8 cellular contexts compared by ENCODE assay signal in genomic region chr11:34274712-34275398, GRCh38.
DNase-seq lines count a peak whose midpoint lies in the region; ATAC-seq and TF ChIP-seq lines count a peak whose summit lies in the region.

No MANE protein-coding gene starts in this region.

- peaks cover 15% of the 10 kb centered on the region for H3K4me1 ChIP-seq in adipocyte (ENCODE audit: control insufficient read depth, insufficient read depth, low read length)
- peaks cover 0 to 29% (median 14%) of the 10 kb centered on the region in 9 donors for H3K4me1 ChIP-seq in heart right ventricle
- peaks cover 24 to 32% of the 10 kb centered on the region in 2 donors for H3K4me1 ChIP-seq in gastrocnemius medialis
- H3K4me1 ChIP-seq in naive thymus-derived CD4-positive, alpha-beta T cell (ENCODE audit: control insufficient read depth in 2 of 2, insufficient read depth in 2 of 2, low read length in 2 of 2) = no peaks in the 10 kb centered on the region

- no peaks in the 10 kb centered on the region for H3K4me1 Mint-ChIP-seq in naive thymus-derived CD4-positive, alpha-beta T cell
- no peaks in the 10 kb centered on the region for H3K4me1 Mint-ChIP-seq in immature natural killer cell
- H3K4me1 Mint-ChIP-seq in activated T-cell treated with anti-CD3 and anti-CD28 coated beads, Interleukin-2, amount 50 U/mL, for 72 hours (ENCODE audit: low read depth) = no peaks in the 10 kb centered on the region

- no peaks in the 10 kb centered on the region for H3K9me3 ChIP-seq in adipocyte (ENCODE audit: control insufficient read depth, low read length)
- no peaks in the 10 kb centered on the region for H3K9me3 ChIP-seq in heart right ventricle
- no peaks in the 10 kb centered on the region for H3K9me3 ChIP-seq in gastrocnemius medialis
- no peaks in the 10 kb centered on the region for H3K9me3 ChIP-seq in naive thymus-derived CD4-positive, alpha-beta T cell (ENCODE audit: control insufficient read depth in 2 of 3, low read length in 3 of 3)

- H3K36me3 ChIP-seq in adipocyte (ENCODE audit: control insufficient read depth, insufficient read depth, low read length, severe bottlenecking) = no peaks in the 10 kb centered on the region
- no peaks in the 10 kb centered on the region for H3K36me3 ChIP-seq in heart right ventricle
- no peaks in the 10 kb centered on the region for H3K36me3 ChIP-seq in gastrocnemius medialis
- no peaks in the 10 kb centered on the region for H3K36me3 ChIP-seq in naive thymus-derived CD4-positive, alpha-beta T cell (ENCODE audit: control insufficient read depth in 2 of 3, insufficient read depth in 3 of 3, low read length in 3 of 3)

- H3K9me3 Mint-ChIP-seq in naive thymus-derived CD4-positive, alpha-beta T cell = no peaks in the 10 kb centered on the region
- H3K9me3 Mint-ChIP-seq in immature natural killer cell = no peaks in the 10 kb centered on the region
- no peaks in the 10 kb centered on the region for H3K9me3 Mint-ChIP-seq in activated T-cell treated with anti-CD3 and anti-CD28 coated beads, Interleukin-2, amount 50 U/mL, for 72 hours

- H3K4me3 ChIP-seq in adipocyte (ENCODE audit: low read length) = no peak overlapping the region
- no peak overlapping the region for H3K4me3 ChIP-seq in heart right ventricle
- H3K4me3 ChIP-seq in gastrocnemius medialis = no peak overlapping the region
- H3K4me3 ChIP-seq in naive thymus-derived CD4-positive, alpha-beta T cell (ENCODE audit: low read length) = no peak overlapping the region

- peak; percentile 36 for DNase-seq in G401 (ENCODE audit: low spot score)
- peak; percentile 94 for DNase-seq in adipocyte (ENCODE audit: low read depth)
- peak; percentile 74 to 85 for DNase-seq in heart right ventricle
- DNase-seq in gastrocnemius medialis = peak; percentile 62 to 87
- no peak for DNase-seq in naive thymus-derived CD4-positive, alpha-beta T cell
- DNase-seq in NCI-H2171 treated with DMSO at 0.1 percent for 48 hours (lab: John Stamatoyannopoulos, UW) = no peak
- no peak for DNase-seq in immature natural killer cell
- DNase-seq in activated T-cell treated with anti-CD3 and anti-CD28 coated beads, Interleukin-2, amount 50 U/mL, for 72 hours = no peak

- WGBS in heart right ventricle, 2 donors = 27 to 35% methylated on average over 11 of the region's 11 CpGs

- in situ Hi-C loops in G401 (cut with HindIII; ENCODE audit: low sequenced_read_pairs) (no loop called here), gastrocnemius medialis (cut with MboI; ENCODE audit: low sequenced_read_pairs in 4 of 4) (no loop called here)

- no peaks in the 10 kb centered on the region for H3K27me3 Mint-ChIP-seq in naive thymus-derived CD4-positive, alpha-beta T cell
- H3K27me3 Mint-ChIP-seq in immature natural killer cell (ENCODE audit: low read depth in 3 of 3) = peaks cover 0 to 3% (median 0%) of the 10 kb centered on the region in 3 donors
- no peaks in the 10 kb centered on the region for H3K27me3 Mint-ChIP-seq in activated T-cell treated with anti-CD3 and anti-CD28 coated beads, Interleukin-2, amount 50 U/mL, for 72 hours (ENCODE audit: low read depth)

- intact Hi-C loops in heart right ventricle (cut with DNase I) = loop anchor here in 3 of 10 donors (1.0 to 5.0 kb wide), 3 partner anchors 36 to 82 kb away; partner anchors contain the start of gene ABTB2 (in 1 of the 3)
- intact Hi-C loops in gastrocnemius medialis (cut with DNase I; ENCODE audit: low total_unique reads) = no loop called here
- intact Hi-C loops in naive thymus-derived CD4-positive, alpha-beta T cell (cut with micrococcal nuclease) = no loop called here

- no peaks in the 10 kb centered on the region for H3K36me3 Mint-ChIP-seq in naive thymus-derived CD4-positive, alpha-beta T cell
- H3K36me3 Mint-ChIP-seq in immature natural killer cell = no peaks in the 10 kb centered on the region
- H3K36me3 Mint-ChIP-seq in activated T-cell treated with anti-CD3 and anti-CD28 coated beads, Interleukin-2, amount 50 U/mL, for 72 hours (ENCODE audit: insufficient read depth in 2 of 2) = no peaks in the 10 kb centered on the region

- CTCF ChIA-PET in naive thymus-derived CD4-positive, alpha-beta T cell (lab: Charles Lee) = no interaction called here

- no peaks in the 10 kb centered on the region for H3K27me3 ChIP-seq in adipocyte (replicated peaks; ENCODE audit: control insufficient read depth, insufficient read depth, low read length)
- no peaks in the 10 kb centered on the region for H3K27me3 ChIP-seq in heart right ventricle
- H3K27me3 ChIP-seq in gastrocnemius medialis = no peaks in the 10 kb centered on the region
- H3K27me3 ChIP-seq in naive thymus-derived CD4-positive, alpha-beta T cell (ENCODE audit: control insufficient read depth in 2 of 2, insufficient read depth in 2 of 2, low read length in 2 of 2) = no peaks in the 10 kb centered on the region

- H3K27ac ChIP-seq in heart right ventricle = peak overlapping the region in 8 of 10 donors; percentile 9 to 65 (median 60)
- peak overlapping the region; percentile 36 to 67 (median 53) for H3K27ac ChIP-seq in gastrocnemius medialis
- H3K27ac ChIP-seq in naive thymus-derived CD4-positive, alpha-beta T cell (ENCODE audit: low read depth, low read length) = no peak overlapping the region

- no peak for TF ChIP-seq POLR2A in gastrocnemius medialis (IDR thresholded peaks at IDR 0.05)

- ATAC-seq in heart right ventricle (peak; percentile 87 to 94 (median 89)), gastrocnemius medialis (peak; percentile 88 to 96)
- no peak for ATAC-seq in naive thymus-derived CD4-positive, alpha-beta T cell
- no peak for ATAC-seq in activated T-cell treated with anti-CD3 and anti-CD28 coated beads, Interleukin-2, amount 50 U/mL, for 72 hours (replicated peaks in 1 of 2)

- H3K4me3 Mint-ChIP-seq in naive thymus-derived CD4-positive, alpha-beta T cell = no peak overlapping the region
- no peak overlapping the region for H3K4me3 Mint-ChIP-seq in immature natural killer cell
- H3K4me3 Mint-ChIP-seq in activated T-cell treated with anti-CD3 and anti-CD28 coated beads, Interleukin-2, amount 50 U/mL, for 72 hours = no peak overlapping the region

- no peak overlapping the region for H3K9ac ChIP-seq in adipocyte (ENCODE audit: low read length)

- H3K27ac Mint-ChIP-seq in naive thymus-derived CD4-positive, alpha-beta T cell = no peak overlapping the region
- H3K27ac Mint-ChIP-seq in immature natural killer cell = no peak overlapping the region
- H3K27ac Mint-ChIP-seq in activated T-cell treated with anti-CD3 and anti-CD28 coated beads, Interleukin-2, amount 50 U/mL, for 72 hours = no peak overlapping the region

- TF ChIP-seq CTCF in heart right ventricle (IDR thresholded peaks at IDR 0.05) = no peak
- TF ChIP-seq CTCF in gastrocnemius medialis (IDR thresholded peaks at IDR 0.05 in 4 of 5, conservative IDR thresholded peaks at IDR 0.05 in 1 of 5) = no peak

- POLR2A ChIA-PET in naive thymus-derived CD4-positive, alpha-beta T cell (lab: Charles Lee) = no interaction called here

Comparison
In these comparisons a context has a peak if more than half of its experiments do, and no peak if none do; other contexts are left out.
1. DNase-seq: peak in G401 (single experiment), adipocyte (single experiment), heart right ventricle (2 of 2) and gastrocnemius medialis (2 of 2); none in naive thymus-derived CD4-positive, alpha-beta T cell (0 of 9), NCI-H2171 treated with DMSO at 0.1 percent for 48 hours (single experiment), immature natural killer cell (0 of 3) and activated T-cell treated with anti-CD3 and anti-CD28 coated beads, Interleukin-2, amount 50 U/mL, for 72 hours (0 of 2).
2. ATAC-seq: peak in heart right ventricle (8 of 8) and gastrocnemius medialis (2 of 2); none in naive thymus-derived CD4-positive, alpha-beta T cell (single experiment) and activated T-cell treated with anti-CD3 and anti-CD28 coated beads, Interleukin-2, amount 50 U/mL, for 72 hours (0 of 2).